1 cellular context compared by ENCODE assay signal in genomic region chr19:53868091-53868891, GRCh38.
TF ChIP-seq lines count a peak whose summit lies in the region.

No MANE protein-coding gene starts in this region.

TF ChIP-seq in GM23338, 12 proteins besides CTCF, POLR2A, EP300 and RAD21 (continued from another document):
- TF ChIP-seq EZH2 (IDR thresholded peaks at IDR 0.05; ENCODE audit: low read depth, unreplicated experiment) (no peak), ETS1 (IDR thresholded peaks at IDR 0.05) (no peak), JUNB (IDR thresholded peaks at IDR 0.05; ENCODE audit: unreplicated experiment) (no peak), POLR2AphosphoS5 (IDR thresholded peaks at IDR 0.05; ENCODE audit: low read depth) (no peak), EZH2phosphoT487 (IDR thresholded peaks at IDR 0.05; ENCODE audit: unreplicated experiment) (no peak), NANOG (IDR thresholded peaks at IDR 0.05; ENCODE audit: borderline replicate concordance) (no peak)
- TF ChIP-seq, protein P1, sequence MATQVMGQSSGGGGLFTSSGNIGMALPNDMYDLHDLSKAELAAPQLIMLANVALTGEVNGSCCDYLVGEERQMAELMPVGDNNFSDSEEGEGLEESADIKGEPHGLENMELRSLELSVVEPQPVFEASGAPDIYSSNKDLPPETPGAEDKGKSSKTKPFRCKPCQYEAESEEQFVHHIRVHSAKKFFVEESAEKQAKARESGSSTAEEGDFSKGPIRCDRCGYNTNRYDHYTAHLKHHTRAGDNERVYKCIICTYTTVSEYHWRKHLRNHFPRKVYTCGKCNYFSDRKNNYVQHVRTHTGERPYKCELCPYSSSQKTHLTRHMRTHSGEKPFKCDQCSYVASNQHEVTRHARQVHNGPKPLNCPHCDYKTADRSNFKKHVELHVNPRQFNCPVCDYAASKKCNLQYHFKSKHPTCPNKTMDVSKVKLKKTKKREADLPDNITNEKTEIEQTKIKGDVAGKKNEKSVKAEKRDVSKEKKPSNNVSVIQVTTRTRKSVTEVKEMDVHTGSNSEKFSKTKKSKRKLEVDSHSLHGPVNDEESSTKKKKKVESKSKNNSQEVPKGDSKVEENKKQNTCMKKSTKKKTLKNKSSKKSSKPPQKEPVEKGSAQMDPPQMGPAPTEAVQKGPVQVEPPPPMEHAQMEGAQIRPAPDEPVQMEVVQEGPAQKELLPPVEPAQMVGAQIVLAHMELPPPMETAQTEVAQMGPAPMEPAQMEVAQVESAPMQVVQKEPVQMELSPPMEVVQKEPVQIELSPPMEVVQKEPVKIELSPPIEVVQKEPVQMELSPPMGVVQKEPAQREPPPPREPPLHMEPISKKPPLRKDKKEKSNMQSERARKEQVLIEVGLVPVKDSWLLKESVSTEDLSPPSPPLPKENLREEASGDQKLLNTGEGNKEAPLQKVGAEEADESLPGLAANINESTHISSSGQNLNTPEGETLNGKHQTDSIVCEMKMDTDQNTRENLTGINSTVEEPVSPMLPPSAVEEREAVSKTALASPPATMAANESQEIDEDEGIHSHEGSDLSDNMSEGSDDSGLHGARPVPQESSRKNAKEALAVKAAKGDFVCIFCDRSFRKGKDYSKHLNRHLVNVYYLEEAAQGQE (IDR thresholded peaks at IDR 0.05; ENCODE audit: unreplicated experiment), result no peak
